24 cellular contexts compared by ENCODE assay signal in genomic region chr15:80247320-80247719, GRCh38. TPM values are rescaled to one million over a fixed set of nuclear protein-coding genes. Genes with fewer than 3 reads are reported as not detected.
"Had no signal": no experiment of that assay in that cellular context is flagged by ENCODE, and none has a peak within 500 bp of the region (broad histone marks: within the 10 kb centered on the region; RNA-seq: fewer than 3 reads in every experiment).

No MANE protein-coding gene starts in this region.

- H3K36me3 ChIP-seq: ascending aorta had no signal

- H3K27ac Mint-ChIP-seq: activated B cell treated with CpG ODN at 0.5 μM for 24 hours; activated CD4-positive, alpha-beta memory T cell treated with anti-CD3 and anti-CD28 coated beads for 36 hours; activated CD4-positive, alpha-beta T cell treated with anti-CD3 and anti-CD28 coated beads, Interleukin-2, amount 10 ng/mL, durations not matched to agents 24 days and 14 days; activated naive CD4-positive, alpha-beta T cell treated with anti-CD3 and anti-CD28 coated beads, Interleukin-2, amount 50 U/mL, for 72 hours; activated naive CD8-positive, alpha-beta T cell treated with anti-CD3 and anti-CD28 coated beads, Interleukin-2, amount 50 U/mL, for 24 hours; T-helper 17 cell had no signal

- H3K27ac ChIP-seq: ascending aorta had no signal

- H3K4me3 Mint-ChIP-seq: activated B cell treated with CpG ODN at 0.5 μM for 24 hours; activated CD4-positive, alpha-beta memory T cell treated with anti-CD3 and anti-CD28 coated beads for 36 hours; activated CD4-positive, alpha-beta T cell treated with anti-CD3 and anti-CD28 coated beads, Interleukin-2, amount 10 ng/mL, durations not matched to agents 24 days and 14 days; activated naive CD8-positive, alpha-beta T cell treated with anti-CD3 and anti-CD28 coated beads, Interleukin-2, amount 50 U/mL, for 24 hours; activated T-cell treated with anti-CD3 and anti-CD28 coated beads, Interleukin-2, amount 50 U/mL, for 4 hours; T-helper 17 cell had no signal

- H3K4me1 Mint-ChIP-seq: activated CD4-positive, alpha-beta T cell treated with anti-CD3 and anti-CD28 coated beads, Interleukin-2, amount 10 ng/mL, durations not matched to agents 24 days and 14 days had no signal

- ATAC-seq: activated naive CD4-positive, alpha-beta T cell treated with anti-CD3 and anti-CD28 coated beads, Interleukin-2, amount 50 U/mL, for 72 hours; activated naive CD8-positive, alpha-beta T cell treated with anti-CD3 and anti-CD28 coated beads, Interleukin-2, amount 50 U/mL, for 24 hours; activated T-cell treated with anti-CD3 and anti-CD28 coated beads, Interleukin-2, amount 50 U/mL, for 4 hours; body of pancreas; PC-3; T-helper 17 cell had no signal

- H3K9me3 Mint-ChIP-seq: activated B cell treated with CpG ODN at 0.5 μM for 24 hours; activated CD4-positive, alpha-beta memory T cell treated with anti-CD3 and anti-CD28 coated beads for 36 hours; activated CD4-positive, alpha-beta T cell treated with anti-CD3 and anti-CD28 coated beads, Interleukin-2, amount 10 ng/mL, durations not matched to agents 24 days and 14 days; activated naive CD4-positive, alpha-beta T cell treated with anti-CD3 and anti-CD28 coated beads, Interleukin-2, amount 50 U/mL, for 72 hours; activated naive CD8-positive, alpha-beta T cell treated with anti-CD3 and anti-CD28 coated beads, Interleukin-2, amount 50 U/mL, for 24 hours; activated T-cell treated with anti-CD3 and anti-CD28 coated beads, Interleukin-2, amount 50 U/mL, for 4 hours had no signal

- H3K9me3 ChIP-seq: ascending aorta, body of pancreas had no signal

- H3K36me3 Mint-ChIP-seq: activated CD4-positive, alpha-beta memory T cell treated with anti-CD3 and anti-CD28 coated beads for 36 hours had no signal

- DNase-seq: activated B cell treated with CpG ODN at 0.5 μM for 24 hours; activated CD4-positive, alpha-beta memory T cell treated with anti-CD3 and anti-CD28 coated beads for 36 hours; activated CD4-positive, alpha-beta T cell treated with anti-CD3 and anti-CD28 coated beads for 1 hour; activated CD4-positive, alpha-beta T cell treated with anti-CD3 and anti-CD28 coated beads, Interleukin-2, amount 10 ng/mL, durations not matched to agents 24 days and 14 days; activated CD8-positive, alpha-beta memory T cell treated with anti-CD3 and anti-CD28 coated beads for 24 hours; activated effector memory CD4-positive, alpha-beta T cell treated with anti-CD3 and anti-CD28 coated beads, Interleukin-2, amount 50 U/mL, for 16 hours; activated naive CD4-positive, alpha-beta T cell treated with Interleukin-2 at 50 U/mL for 16 hours; activated naive CD8-positive, alpha-beta T cell treated with anti-CD3 and anti-CD28 coated beads, Interleukin-2, amount 50 U/mL, for 24 hours; activated T-cell treated with anti-CD3 and anti-CD28 coated beads, Interleukin-2, amount 50 U/mL, for 4 hours; amniotic stem cell; body of pancreas; MM.1S; NCI-H1105 treated with DMSO at 0.1 percent for 48 hours; NCI-H146; NCI-H187 treated with DMSO at 0.1 percent for 48 hours; NCI-H2081 treated with DMSO at 0.1 percent for 48 hours; NCI-H446; NCI-H524; PC-3; SHP77 treated with DMSO at 0.1 percent for 48 hours; T-helper 17 cell; T1000 had no signal

- H3K4me3 ChIP-seq: ascending aorta, body of pancreas had no signal

RNA-seq across cellular contexts. Expression of gene CTXND1, which starts 4.7 kb away (rescaled TPM):
- total RNA-seq: activated B cell treated with CpG ODN at 0.5 μM for 24 hours; activated CD4-positive, alpha-beta memory T cell treated with anti-CD3 and anti-CD28 coated beads for 36 hours; activated CD4-positive, alpha-beta T cell treated with anti-CD3 and anti-CD28 coated beads, Interleukin-2, amount 10 ng/mL, durations not matched to agents 24 days and 14 days; activated naive CD4-positive, alpha-beta T cell treated with anti-CD3 and anti-CD28 coated beads, Interleukin-2, amount 50 U/mL, for 72 hours; PC-3; T-helper 17 cell had no signal
